27 cellular contexts compared by ENCODE assay signal in the genomic region with DNA sequence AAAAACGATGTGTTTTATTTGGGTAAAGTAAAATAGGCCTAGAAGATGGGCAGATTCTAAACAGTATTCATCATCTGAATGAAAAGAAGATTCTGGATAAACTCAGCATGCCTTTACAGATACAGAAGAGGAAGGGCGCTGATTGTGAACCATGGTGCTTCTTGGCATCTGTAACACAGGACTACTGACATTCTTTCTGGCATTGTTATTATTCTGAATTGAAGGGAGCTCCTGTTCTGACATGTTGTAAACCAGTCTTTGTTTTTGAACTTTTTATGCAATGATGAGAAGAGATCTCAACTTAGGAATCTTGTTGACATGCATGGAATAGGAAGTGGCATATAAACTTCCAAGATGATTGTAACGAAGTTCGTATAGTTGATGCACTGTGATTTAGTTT.
"Had no signal": no experiment of that assay in that cellular context is flagged by ENCODE, and none has a peak within 500 bp of the region (broad histone marks: within the 10 kb centered on the region; RNA-seq: fewer than 3 reads in every experiment).

No MANE protein-coding gene starts in this region.

- H3K4me3 Mint-ChIP-seq: activated CD4-positive, alpha-beta memory T cell treated with anti-CD3 and anti-CD28 coated beads, Interleukin-2, amount 10 ng/mL, durations not matched to agents 7 days and 5 days; activated CD4-positive, alpha-beta T cell treated with anti-CD3 and anti-CD28 coated beads for 36 hours; activated naive CD4-positive, alpha-beta T cell treated with anti-CD3 and anti-CD28 coated beads for 36 hours; activated naive CD8-positive, alpha-beta T cell; activated T-helper 17 cell treated with anti-CD3 and anti-CD28 coated beads, Interleukin-2, amount 50 U/mL, for 72 hours; brain; T-cell had no signal

- H3K27ac ChIP-seq: KMS-11, SK-N-MC had no signal

- H3K27ac Mint-ChIP-seq: activated CD4-positive, alpha-beta memory T cell treated with anti-CD3 and anti-CD28 coated beads, Interleukin-2, amount 10 ng/mL, durations not matched to agents 7 days and 5 days; activated CD4-positive, alpha-beta T cell treated with anti-CD3 and anti-CD28 coated beads for 36 hours; activated naive CD4-positive, alpha-beta T cell treated with anti-CD3 and anti-CD28 coated beads for 36 hours; activated naive CD8-positive, alpha-beta T cell; activated T-helper 17 cell treated with anti-CD3 and anti-CD28 coated beads, Interleukin-2, amount 50 U/mL, for 72 hours; T-cell had no signal

- H3K36me3 Mint-ChIP-seq: brain had no signal

- DNase-seq: activated CD4-positive, alpha-beta memory T cell treated with anti-CD3 and anti-CD28 coated beads, Interleukin-2, amount 10 ng/mL, durations not matched to agents 7 days and 5 days; activated CD4-positive, alpha-beta T cell treated with anti-CD3 and anti-CD28 coated beads for 36 hours; activated CD4-positive, alpha-beta T cell treated with anti-CD3 and anti-CD28 coated beads, Interleukin-2, amount 50 U/mL, for 1 hour; activated gamma-delta T cell; activated naive CD4-positive, alpha-beta T cell treated with anti-CD3 and anti-CD28 coated beads for 36 hours; activated T-cell treated with anti-CD3 and anti-CD28 coated beads for 4 hours; activated T-cell treated with anti-CD3 and anti-CD28 coated beads, Interleukin-2, amount 50 U/mL, for 48 hours; amygdala; MG63; MV-4-11; NCI-H1105; NCI-H1436; NCI-H1694 treated with DMSO at 0.1 percent for 48 hours; NCI-H2029 treated with DMSO at 0.1 percent for 48 hours; NCI-H345; NCI-H510A; NCI-H526 treated with DMSO at 0.1 percent for 48 hours; PC-3; T-cell; T-helper 2 cell; T1000 had no signal

- H3K9ac ChIP-seq: KMS-11 had no signal

- H3K36me3 ChIP-seq: MG63 had no signal

- H3K27me3 ChIP-seq: MG63 had no signal

- H3K4me2 ChIP-seq: KMS-11 had no signal

- H3K27me3 Mint-ChIP-seq: activated CD4-positive, alpha-beta memory T cell treated with anti-CD3 and anti-CD28 coated beads, Interleukin-2, amount 10 ng/mL, durations not matched to agents 7 days and 5 days; activated CD4-positive, alpha-beta T cell treated with anti-CD3 and anti-CD28 coated beads for 36 hours; activated naive CD8-positive, alpha-beta T cell; activated T-helper 17 cell treated with anti-CD3 and anti-CD28 coated beads, Interleukin-2, amount 50 U/mL, for 72 hours; brain; T-cell had no signal

- ATAC-seq: activated CD4-positive, alpha-beta T cell treated with anti-CD3 and anti-CD28 coated beads for 36 hours; activated T-helper 17 cell treated with anti-CD3 and anti-CD28 coated beads, Interleukin-2, amount 50 U/mL, for 72 hours; PC-3; Right ventricle myocardium inferior; T-cell had no signal

- H3K9me3 Mint-ChIP-seq: activated CD4-positive, alpha-beta memory T cell treated with anti-CD3 and anti-CD28 coated beads, Interleukin-2, amount 10 ng/mL, durations not matched to agents 7 days and 5 days; activated naive CD4-positive, alpha-beta T cell treated with anti-CD3 and anti-CD28 coated beads for 36 hours; activated T-helper 17 cell treated with anti-CD3 and anti-CD28 coated beads, Interleukin-2, amount 50 U/mL, for 72 hours; T-cell had no signal

- H3K4me3 ChIP-seq: MG63, SK-N-MC had no signal
